ENCODE assay signal across 1 cellular context in the genomic region with DNA sequence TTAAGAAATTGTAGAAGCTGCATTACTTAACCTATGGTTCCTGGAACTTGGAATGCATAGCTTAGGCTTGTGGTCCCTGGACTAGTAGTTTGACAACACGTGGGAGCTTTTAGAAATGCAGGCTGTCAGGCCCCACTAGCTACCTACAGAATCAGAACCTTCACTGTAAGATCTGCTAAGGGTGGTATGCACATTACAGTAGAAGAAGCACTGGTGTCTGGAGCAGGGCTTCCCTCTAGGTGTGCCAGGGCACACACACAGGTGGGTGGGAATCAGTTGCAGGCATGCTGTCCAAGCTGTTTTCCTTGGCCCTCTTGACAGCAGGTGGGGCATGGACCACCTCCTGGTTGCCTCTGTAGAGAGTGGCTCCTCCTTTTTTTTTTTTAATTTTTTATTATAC.
TF ChIP-seq lines count a peak whose summit lies in the region.

No MANE protein-coding gene starts in this region.

TF ChIP-seq in IMR-90, 13 proteins besides CTCF, POLR2A, EP300 and RAD21:
- TF ChIP-seq, protein P1, sequence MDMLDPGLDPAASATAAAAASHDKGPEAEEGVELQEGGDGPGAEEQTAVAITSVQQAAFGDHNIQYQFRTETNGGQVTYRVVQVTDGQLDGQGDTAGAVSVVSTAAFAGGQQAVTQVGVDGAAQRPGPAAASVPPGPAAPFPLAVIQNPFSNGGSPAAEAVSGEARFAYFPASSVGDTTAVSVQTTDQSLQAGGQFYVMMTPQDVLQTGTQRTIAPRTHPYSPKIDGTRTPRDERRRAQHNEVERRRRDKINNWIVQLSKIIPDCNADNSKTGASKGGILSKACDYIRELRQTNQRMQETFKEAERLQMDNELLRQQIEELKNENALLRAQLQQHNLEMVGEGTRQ (IDR thresholded peaks at IDR 0.05; ENCODE audit: low read depth, low read length): no peak
- TF ChIP-seq NFE2L2 (IDR thresholded peaks at IDR 0.05; ENCODE audit: low read depth, low read length) (no peak), CHD1 (IDR thresholded peaks at IDR 0.05; ENCODE audit: low read depth, low read length) (no peak), MXI1 (IDR thresholded peaks at IDR 0.05; ENCODE audit: borderline replicate concordance, low read depth, low read length) (no peak)
